28 cellular contexts compared by ENCODE assay signal in the genomic region with DNA sequence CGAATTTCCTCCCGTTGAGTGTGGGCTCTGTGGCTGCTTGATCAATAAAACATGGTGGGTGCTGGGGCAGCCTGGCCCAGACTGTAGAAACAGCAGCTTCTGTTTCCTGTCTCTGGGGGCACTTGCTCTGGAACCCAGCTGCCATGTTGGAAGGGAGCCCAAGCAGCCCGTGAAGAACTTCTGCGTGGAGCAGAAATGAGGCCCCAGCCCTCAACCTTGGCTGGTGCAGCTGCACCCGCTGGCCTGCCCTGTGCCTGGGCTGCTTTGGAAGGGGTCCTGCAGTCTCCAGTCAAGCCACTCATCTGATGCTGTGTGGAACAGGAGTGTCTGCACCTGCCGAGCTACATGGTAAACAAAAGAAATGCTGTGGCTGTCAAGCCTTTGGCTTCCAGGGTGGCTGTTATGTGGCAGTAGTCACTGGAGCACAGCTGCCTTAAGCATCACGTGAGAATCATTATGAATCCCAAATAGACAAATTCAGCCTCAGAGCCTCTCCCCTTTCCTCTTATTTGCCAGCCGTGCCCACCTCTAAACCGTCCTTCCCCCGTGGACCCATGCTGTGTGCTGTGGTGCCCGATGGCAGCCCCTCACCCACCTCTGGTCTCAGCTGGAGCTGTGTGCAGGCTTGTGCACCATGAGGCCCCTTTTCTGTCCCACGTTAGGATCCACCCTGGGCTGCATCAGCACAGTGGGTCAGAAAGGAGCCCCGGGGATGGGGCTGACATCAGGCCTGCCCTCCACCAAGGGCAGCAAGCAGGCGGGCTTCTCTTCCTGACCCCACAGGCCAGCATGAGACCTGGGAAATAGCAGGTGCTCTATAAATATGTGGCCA.
DNase-seq lines count a peak whose midpoint lies in the region; ATAC-seq, FAIRE-seq and TF ChIP-seq lines count a peak whose summit lies in the region.
"Had no signal": no experiment of that assay in that cellular context is flagged by ENCODE, and none has a peak within 500 bp of the region (broad histone marks: within the 10 kb centered on the region; RNA-seq: fewer than 3 reads in every experiment).

No MANE protein-coding gene starts in this region.

- H3K56ac ChIP-seq in H1 (replicated peaks; ENCODE audit: insufficient read length, low read depth, low read length) = no peak overlapping the region

- H2AK5ac ChIP-seq in H1 (ENCODE audit: low read depth, low read length) = no peak overlapping the region

- peaks cover 0 to 2% (median 0%) of the 10 kb centered on the region in 4 experiments; a peak in 1 of 7 replicates for H3K27me3 ChIP-seq in H1 (replicated peaks in 1 of 4; ENCODE audit: control insufficient read depth in 3 of 4, extremely low read depth in 1 of 4, insufficient read depth in 3 of 4, low read length in 3 of 4)
- no peaks in the 10 kb centered on the region for H3K27me3 ChIP-seq in CD4-positive, alpha-beta T cell (ENCODE audit: control insufficient read depth, insufficient read depth, low read length)
- H3K27me3 ChIP-seq: gastroesophageal sphincter had no signal

- TF ChIP-seq CTCF in H1 (IDR thresholded peaks at IDR 0.05; ENCODE audit: control extremely low read depth in 1 of 3, insufficient read depth in 1 of 3, low read depth in 1 of 3, low read length in 3 of 3) = no peak
- TF ChIP-seq CTCF in CD4-positive, alpha-beta T cell (IDR thresholded peaks at IDR 0.05) = no peak

- H3K9me3 ChIP-seq in H1 (ENCODE audit: insufficient read depth in 2 of 2, low read depth in 1 of 2, low read length in 1 of 2) = peaks cover 0 to 4% of the 10 kb centered on the region in 2 experiments; a peak in 1 of 4 replicates
- H3K9me3 ChIP-seq in CD4-positive, alpha-beta T cell (ENCODE audit: control insufficient read depth, low read length) = no peaks in the 10 kb centered on the region

- TF ChIP-seq RAD21 in H1 (IDR thresholded peaks at IDR 0.05 in 1 of 2, conservative IDR thresholded peaks at IDR 0.05 in 1 of 2; ENCODE audit: low read depth in 2 of 2, low read length in 2 of 2) = no peak

- POLR2A ChIA-PET in H1 (lab: Charles Lee; ENCODE audit: partially characterized antibody) = no interaction called here
- POLR2A ChIA-PET in CD4-positive, alpha-beta T cell (lab: Charles Lee) = no interaction called here

- no peak overlapping the region for H3K4me2 ChIP-seq in H1 (ENCODE audit: insufficient read depth in 1 of 2, low read depth in 2 of 2, low read length in 2 of 2)

- H3K4me1 ChIP-seq in H1 (replicated peaks in 1 of 4; ENCODE audit: control insufficient read depth in 3 of 4, insufficient read depth in 4 of 4, low read length in 3 of 4) = peaks cover 0 to 3% (median under 1%) of the 10 kb centered on the region in 4 experiments; a peak in 3 of 7 replicates

- no peak overlapping the region for H2BK20ac ChIP-seq in H1 (ENCODE audit: low read length)

- no peak overlapping the region for H2BK120ac ChIP-seq in H1 (replicated peaks; ENCODE audit: low read depth, low read length)

- no peak for FAIRE-seq in H1 (lab: Jason Lieb, UNC)

- H4K5ac ChIP-seq in H1 (ENCODE audit: insufficient read length, low read depth, low read length) = no peak overlapping the region

- H4K20me1 ChIP-seq in H1 (replicated peaks in 1 of 2; ENCODE audit: control insufficient read depth in 1 of 2, insufficient read depth in 2 of 2, low read length in 2 of 2) = peaks cover 0 to 1% of the 10 kb centered on the region in 2 experiments

- H4K91ac ChIP-seq in H1 (replicated peaks; ENCODE audit: insufficient read length, low read length) = no peak overlapping the region

- WGBS in H1 (ENCODE audit: extremely low coverage in 1 of 2, insufficient coverage in 1 of 2, insufficient read length in 1 of 2, insufficient replicate concordance in 2 of 2, low coverage in 1 of 2, low lambda C conversion rate in 2 of 2, missing lambda C conversion rate in 1 of 2), 2 experiments = 92% methylated on average over 14 of the region's 14 CpGs; no CpG with 5 or more reads in 1 of the 2 experiments

- H2BK15ac ChIP-seq in H1 (ENCODE audit: low read length) = no peak overlapping the region

- no peak overlapping the region for H3K23ac ChIP-seq in H1 (ENCODE audit: insufficient read length)

- no peak overlapping the region for H3K4me3 Mint-ChIP-seq in CD4-positive, alpha-beta T cell
- H3K4me3 Mint-ChIP-seq: activated CD4-positive, alpha-beta memory T cell treated with anti-CD3 and anti-CD28 coated beads for 36 hours; activated naive CD8-positive, alpha-beta T cell treated with anti-CD3 and anti-CD28 coated beads, Interleukin-2, amount 50 U/mL, for 24 hours; activated T-cell treated with anti-CD3 and anti-CD28 coated beads, Interleukin-2, amount 50 U/mL, for 72 hours; naive thymus-derived CD8-positive, alpha-beta T cell; T-helper 2 cell treated with Interferon-gamma antibody and Interleukin-4, amounts not matched to agents 5 μg/mL and 100 μg/mL, for 36 hours had no signal

- H3K27ac Mint-ChIP-seq in CD4-positive, alpha-beta T cell = no peak overlapping the region
- H3K27ac Mint-ChIP-seq: activated CD4-positive, alpha-beta memory T cell treated with anti-CD3 and anti-CD28 coated beads for 36 hours; activated naive CD8-positive, alpha-beta T cell treated with anti-CD3 and anti-CD28 coated beads, Interleukin-2, amount 50 U/mL, for 24 hours; activated T-cell treated with anti-CD3 and anti-CD28 coated beads, Interleukin-2, amount 50 U/mL, for 72 hours; naive thymus-derived CD8-positive, alpha-beta T cell; T-helper 2 cell treated with Interferon-gamma antibody and Interleukin-4, amounts not matched to agents 5 μg/mL and 100 μg/mL, for 36 hours had no signal

- no peak overlapping the region for H3K4ac ChIP-seq in H1 (replicated peaks; ENCODE audit: insufficient read length, low read depth, low read length)

- ATAC-seq in GM18858 (IDR thresholded peaks at IDR 0.05; ENCODE audit: unreplicated experiment) (no peak), GM21576 (IDR thresholded peaks at IDR 0.05; ENCODE audit: unreplicated experiment) (no peak)
- ATAC-seq in CD4-positive, alpha-beta T cell (ENCODE audit: poor library complexity) = no peak
- ATAC-seq: activated naive CD8-positive, alpha-beta T cell treated with anti-CD3 and anti-CD28 coated beads, Interleukin-2, amount 50 U/mL, for 24 hours; activated T-cell treated with anti-CD3 and anti-CD28 coated beads, Interleukin-2, amount 50 U/mL, for 72 hours; naive thymus-derived CD8-positive, alpha-beta T cell had no signal

- H3K18ac ChIP-seq in H1 (ENCODE audit: extremely low read depth, low read length) = no peak overlapping the region

- no peaks in the 10 kb centered on the region; a peak in 1 of 8 replicates for H3K36me3 ChIP-seq in H1 (ENCODE audit: control insufficient read depth in 2 of 4, insufficient read depth in 4 of 4, low read length in 3 of 4)
- H3K36me3 ChIP-seq: gastroesophageal sphincter had no signal

- H3K79me2 ChIP-seq in H1 (ENCODE audit: control insufficient read depth in 1 of 2, insufficient read depth in 2 of 2, low read length in 2 of 2) = no peaks in the 10 kb centered on the region

- TF ChIP-seq POLR2A in H1 (IDR thresholded peaks at IDR 0.05; ENCODE audit: control extremely low read depth in 1 of 2, low read depth in 2 of 2, low read length in 2 of 2) = no peak

- H3K79me1 ChIP-seq in H1 (ENCODE audit: low read depth, low read length) = no peaks in the 10 kb centered on the region

- DNase-seq in DMS 273 (lab: John Stamatoyannopoulos, UW; ENCODE audit: unreplicated experiment) = peak; percentile 50
- DNase-seq in DMS 273 treated with DMSO at 0.1 percent for 48 hours (lab: John Stamatoyannopoulos, UW) = no peak
- DNase-seq in NCI-H1092 (lab: John Stamatoyannopoulos, UW) = peak; percentile 81
- peak; percentile 85 for DNase-seq in NCI-H345 (lab: John Stamatoyannopoulos, UW)
- no peak for DNase-seq in H1 (ENCODE audit: low read depth in 1 of 2, low spot score in 2 of 2)
- no peak for DNase-seq in CD4-positive, alpha-beta T cell
- DNase-seq: activated CD4-positive, alpha-beta memory T cell treated with anti-CD3 and anti-CD28 coated beads for 36 hours; activated CD4-positive, alpha-beta T cell treated with anti-CD3 and anti-CD28 coated beads for 1 hour; activated naive CD8-positive, alpha-beta T cell treated with anti-CD3 and anti-CD28 coated beads, Interleukin-2, amount 50 U/mL, for 24 hours; activated T-cell treated with anti-CD3 and anti-CD28 coated beads, Interleukin-2, amount 50 U/mL, for 72 hours; effector CD8-positive, alpha-beta T cell; HCEC 1CT; hippocampal formation; MM.1S; NCI-H1417 treated with DMSO at 0.1 percent for 48 hours; NCI-H446; NK-92 treated with Interleukin-12 subunit alpha and Interleukin-12 subunit beta, amount 100 ng/mL, for 24 hours; stimulated activated naive CD4-positive, alpha-beta T cell treated with Interleukin-2 at 50 U/mL for 16 hours had no signal

- H3K27me3 Mint-ChIP-seq in CD4-positive, alpha-beta T cell = no peaks in the 10 kb centered on the region
- H3K27me3 Mint-ChIP-seq: activated CD4-positive, alpha-beta memory T cell treated with anti-CD3 and anti-CD28 coated beads for 36 hours had no signal

- no peak overlapping the region for H3K27ac ChIP-seq in H1 (ENCODE audit: low read depth, low read length)
- no peak overlapping the region for H3K27ac ChIP-seq in CD4-positive, alpha-beta T cell (ENCODE audit: low read depth, low read length)
- H3K27ac ChIP-seq: 22Rv1, C4-2B, coronary artery, skin epidermis had no signal

- intact Hi-C loops in CD4-positive, alpha-beta T cell (cut with DNase I, micrococcal nuclease) = no loop called here

- H3K4me3 ChIP-seq in H1 (ENCODE audit: extremely low read depth in 1 of 4, insufficient read depth in 2 of 4, low read depth in 3 of 4, low read length in 4 of 4) = no peak overlapping the region
- H3K4me3 ChIP-seq: coronary artery, gastroesophageal sphincter, lung, skin epidermis had no signal

- H4K8ac ChIP-seq in H1 (ENCODE audit: extremely low read depth, insufficient read depth, low read length) = no peak overlapping the region

- peaks cover 2% of the 10 kb centered on the region for H3K9me3 Mint-ChIP-seq in CD4-positive, alpha-beta T cell
- H3K9me3 Mint-ChIP-seq: T-helper 2 cell treated with Interferon-gamma antibody and Interleukin-4, amounts not matched to agents 5 μg/mL and 100 μg/mL, for 36 hours had no signal

- H2AFZ ChIP-seq in H1 (ENCODE audit: low read length) = no peak overlapping the region

- H2BK5ac ChIP-seq in H1 (ENCODE audit: low read depth, low read length) = no peak overlapping the region

- no peaks in the 10 kb centered on the region for H3K23me2 ChIP-seq in H1 (ENCODE audit: low read depth, low read length)

- no peak overlapping the region for H2BK12ac ChIP-seq in H1 (ENCODE audit: low read depth, low read length)

- H3K36me3 Mint-ChIP-seq in CD4-positive, alpha-beta T cell (ENCODE audit: low read depth) = no peaks in the 10 kb centered on the region

- no peaks in the 10 kb centered on the region for H3K4me1 Mint-ChIP-seq in CD4-positive, alpha-beta T cell (ENCODE audit: low read depth)
- H3K4me1 Mint-ChIP-seq: activated naive CD8-positive, alpha-beta T cell treated with anti-CD3 and anti-CD28 coated beads, Interleukin-2, amount 50 U/mL, for 24 hours had no signal

- TF ChIP-seq EP300 in H1 (IDR thresholded peaks at IDR 0.05; ENCODE audit: borderline replicate concordance in 1 of 2, low read depth in 2 of 2, low read length in 2 of 2) = no peak

- H3K14ac ChIP-seq in H1 (ENCODE audit: insufficient read length) = no peak overlapping the region

- CTCF ChIA-PET in H1 (lab: Charles Lee; ENCODE audit: partially characterized antibody) = no interaction called here
- CTCF ChIA-PET in CD4-positive, alpha-beta T cell (lab: Charles Lee) = no interaction called here

- no peak overlapping the region for H3K9ac ChIP-seq in H1 (replicated peaks in 1 of 4; ENCODE audit: extremely low read depth in 1 of 4, low read depth in 3 of 4, low read length in 3 of 4)

Comparison
In these comparisons a context has a peak if more than half of its experiments do, and no peak if none do; other contexts are left out.
1. DNase-seq: peak in DMS 273 (single experiment), NCI-H1092 (single experiment) and NCI-H345 (single experiment); none in DMS 273 treated with DMSO at 0.1 percent for 48 hours (single experiment), H1 (0 of 2) and CD4-positive, alpha-beta T cell (0 of 10).